In genomic region chr5:173304591-173304988, GRCh38 we compare ENCODE assay signal across 1 cellular context.
TF ChIP-seq lines count a peak whose summit lies in the region.

No MANE protein-coding gene starts in this region.

TF ChIP-seq in HepG2, 621 proteins besides CTCF, POLR2A, EP300 and RAD21 (continued from another document and continues in another):
- TF ChIP-seq ZSCAN21 (CRISPR knock-in tag; IDR thresholded peaks at IDR 0.05; ENCODE audit: borderline replicate concordance) (no peak), PPARG (CRISPR knock-in tag; conservative IDR thresholded peaks at IDR 0.05) (0 out of 2 replicates have a peak, but pooled peaks have one; percentile 31), NR1H2 (CRISPR knock-in tag; IDR thresholded peaks at IDR 0.05; ENCODE audit: borderline replicate concordance, low read depth) (no peak), ZNF710 (CRISPR knock-in tag; IDR thresholded peaks at IDR 0.05; ENCODE audit: borderline replicate concordance) (0 out of 2 replicates have a peak, but pooled peaks have one; percentile 25), CREM (IDR thresholded peaks at IDR 0.05) (0 out of 2 replicates have a peak, but pooled peaks have one; percentile 31), CREM (CRISPR knock-in tag; IDR thresholded peaks at IDR 0.05) (no peak), ZNF333 (CRISPR knock-in tag; IDR thresholded peaks at IDR 0.05; ENCODE audit: borderline replicate concordance) (0 out of 2 replicates have a peak, but pooled peaks have one; percentile 16), HOXA3 (CRISPR knock-in tag; IDR thresholded peaks at IDR 0.05) (peak; percentile 46; the same call in 1 of the 2 replicates), FOSL2 (CRISPR knock-in tag; IDR thresholded peaks at IDR 0.05) (peak; percentile 85), FOXP4 (CRISPR knock-in tag; IDR thresholded peaks at IDR 0.05) (peak; percentile 60), UBTF (CRISPR knock-in tag; IDR thresholded peaks at IDR 0.05) (0 out of 2 replicates have a peak, but pooled peaks have one; percentile 12), ETV5 (CRISPR knock-in tag; IDR thresholded peaks at IDR 0.05; ENCODE audit: borderline replicate concordance) (peak; percentile 65; the same call in 1 of the 2 replicates), ELF3 (CRISPR knock-in tag; IDR thresholded peaks at IDR 0.05) (peak; percentile 39; the same call in 1 of the 2 replicates), TOPORS (CRISPR knock-in tag; IDR thresholded peaks at IDR 0.05) (0 out of 2 replicates have a peak, but pooled peaks have one; percentile 44), SOX6 (IDR thresholded peaks at IDR 0.05) (no peak), SOX6 (CRISPR knock-in tag; IDR thresholded peaks at IDR 0.05) (peak; percentile 58), ELF1 (CRISPR knock-in tag; IDR thresholded peaks at IDR 0.05) (peak; percentile 47), TEAD2 (CRISPR knock-in tag; IDR thresholded peaks at IDR 0.05) (no peak), SAP130 (CRISPR knock-in tag; IDR thresholded peaks at IDR 0.05; ENCODE audit: low read depth) (peak; percentile 76), ETS1 (CRISPR knock-in tag; IDR thresholded peaks at IDR 0.05) (no peak), RXRB (CRISPR knock-in tag; IDR thresholded peaks at IDR 0.05; ENCODE audit: borderline replicate concordance) (peak; percentile 45), MXD4 (CRISPR knock-in tag; IDR thresholded peaks at IDR 0.05) (peak; percentile 58; the same call in 1 of the 2 replicates), NFAT5 (CRISPR knock-in tag; IDR thresholded peaks at IDR 0.05) (no peak), ZNF569 (CRISPR knock-in tag; IDR thresholded peaks at IDR 0.05; ENCODE audit: borderline replicate concordance) (no peak), MTERF4 (CRISPR knock-in tag; IDR thresholded peaks at IDR 0.05) (no peak), TFAP4 (IDR thresholded peaks at IDR 0.05; ENCODE audit: borderline replicate concordance, low read depth) (peak; percentile 45; the same call in 1 of the 2 replicates), FOXA3 (CRISPR knock-in tag; IDR thresholded peaks at IDR 0.05) (peak; percentile 74), CSRNP1 (CRISPR knock-in tag; IDR thresholded peaks at IDR 0.05) (0 out of 2 replicates have a peak, but pooled peaks have one; percentile 22), AHDC1 (CRISPR knock-in tag; IDR thresholded peaks at IDR 0.05; ENCODE audit: borderline replicate concordance) (no peak), TARDBP (CRISPR knock-in tag; IDR thresholded peaks at IDR 0.05) (peak; percentile 61; the same call in 1 of the 2 replicates), ZNF652 (CRISPR knock-in tag; IDR thresholded peaks at IDR 0.05; ENCODE audit: borderline replicate concordance, low read depth) (no peak), ZSCAN22 (CRISPR knock-in tag; IDR thresholded peaks at IDR 0.05) (0 out of 2 replicates have a peak, but pooled peaks have one; percentile 2), KLF6 (CRISPR knock-in tag; IDR thresholded peaks at IDR 0.05) (peak; percentile 36; the same call in 1 of the 2 replicates), ZNF749 (CRISPR knock-in tag; IDR thresholded peaks at IDR 0.05; ENCODE audit: borderline replicate concordance) (no peak), MAFK (conservative IDR thresholded peaks at IDR 0.05 in 1 of 2, IDR thresholded peaks at IDR 0.05 in 1 of 2; ENCODE audit: low read length in 2 of 2) (peak; percentile 39 to 60; a peak in 3 of 4 replicates)
